2 cellular contexts compared by ENCODE assay signal in the genomic region with DNA sequence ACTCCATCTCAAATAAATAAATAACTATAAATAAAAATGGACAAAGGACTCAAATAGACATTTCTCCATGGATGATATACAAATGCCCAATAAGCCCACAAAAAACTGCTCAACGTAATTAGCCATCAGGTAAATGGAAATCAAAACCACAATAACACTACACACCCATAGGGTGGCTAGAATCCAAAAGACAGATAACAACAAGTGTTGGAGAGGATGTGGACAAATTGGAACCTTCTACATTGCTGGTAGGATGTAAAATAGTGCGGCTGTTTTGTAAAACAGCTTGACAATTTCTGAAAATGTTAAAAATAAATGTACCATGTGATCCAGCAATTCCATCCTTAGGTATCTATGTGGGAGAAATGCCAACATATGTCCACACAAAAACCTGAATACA.
TF ChIP-seq lines count a peak whose summit lies in the region.

No MANE protein-coding gene starts in this region.

TF ChIP-seq in HEK293, 187 proteins besides CTCF, POLR2A, EP300 and RAD21 (continued from another document):
- no peak for TF ChIP-seq ZBTB8A (tag by site-specific recombination; IDR thresholded peaks at IDR 0.05)

TF ChIP-seq in K562, 482 proteins besides CTCF, POLR2A, EP300 and RAD21:
- TF ChIP-seq ZKSCAN1 (IDR thresholded peaks at IDR 0.05; ENCODE audit: low read depth, low read length) (no peak), DDX20 (tag; IDR thresholded peaks at IDR 0.05; ENCODE audit: low read depth) (no peak), ZNF184 (CRISPR knock-in tag; IDR thresholded peaks at IDR 0.05) (peak; percentile 66; the same call in 1 of the 2 replicates), NR0B1 (IDR thresholded peaks at IDR 0.05; ENCODE audit: partially characterized antibody) (no peak), KDM4B (IDR thresholded peaks at IDR 0.05; ENCODE audit: borderline replicate concordance in 2 of 2, low read depth in 1 of 2) (no peak), SIX5 (IDR thresholded peaks at IDR 0.05; ENCODE audit: borderline replicate concordance in 1 of 2, insufficient read depth in 1 of 2, low read depth in 1 of 2, low read length in 2 of 2) (no peak), RBM39 (optimal IDR thresholded peaks at IDR 0.05; ENCODE audit: low read depth, low read length) (no peak)
